Comparison of ENCODE assay signal across 14 cellular contexts in the genomic region with DNA sequence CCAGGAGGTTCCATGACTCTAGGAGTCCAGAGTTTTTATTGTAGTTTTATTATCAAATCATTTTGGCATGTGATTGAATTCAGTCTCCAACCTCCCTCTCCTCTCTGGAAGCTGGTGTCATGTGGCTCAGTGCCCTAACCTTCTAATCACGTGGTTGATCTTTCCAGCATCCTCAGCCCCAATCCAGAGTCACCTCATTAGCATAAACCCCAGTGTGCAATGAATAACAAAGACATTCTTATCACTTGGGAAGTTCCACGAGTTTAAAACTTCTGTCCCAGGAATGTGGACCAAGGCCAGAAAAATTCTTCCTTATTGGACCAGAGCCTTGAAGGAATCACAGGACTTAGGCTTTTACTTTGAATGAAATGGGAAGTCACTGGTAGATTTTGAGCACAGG. TPM values are rescaled to one million over a fixed set of nuclear protein-coding genes. Genes with fewer than 3 reads are reported as not detected.
DNase-seq lines count a peak whose midpoint lies in the region; ATAC-seq and TF ChIP-seq lines count a peak whose summit lies in the region.
"Had no signal": no experiment of that assay in that cellular context is flagged by ENCODE, and none has a peak within 500 bp of the region (broad histone marks: within the 10 kb centered on the region; RNA-seq: fewer than 3 reads in every experiment).

No MANE protein-coding gene starts in this region.

- H3K4me3 ChIP-seq in NT2/D1 (ENCODE audit: insufficient read length, low read depth), result no peak overlapping the region
- H3K4me3 ChIP-seq in fibroblast of pulmonary artery (replicated peaks; ENCODE audit: low read depth, low read length), result no peak overlapping the region
- H3K4me3 ChIP-seq: tibial artery had no signal

- no peaks in the 10 kb centered on the region for H3K27me3 Mint-ChIP-seq in nephron (ENCODE audit: low read depth)
- H3K27me3 Mint-ChIP-seq in activated CD4-positive, alpha-beta memory T cell treated with anti-CD3 and anti-CD28 coated beads, Interleukin-2, amount 10 ng/mL, durations not matched to agents 7 days and 5 days, result peaks cover 9% of the 10 kb centered on the region

- H3K27ac Mint-ChIP-seq in nephron, result peak overlapping the region in 2 of 3 experiments; percentile 37 to 59
- H3K27ac Mint-ChIP-seq in activated CD4-positive, alpha-beta memory T cell treated with anti-CD3 and anti-CD28 coated beads, Interleukin-2, amount 10 ng/mL, durations not matched to agents 7 days and 5 days, result no peak overlapping the region
- H3K27ac Mint-ChIP-seq: CD8-positive, alpha-beta memory T cell; naive thymus-derived CD8-positive, alpha-beta T cell had no signal

- TF ChIP-seq CTCF in C4-2B (conservative IDR thresholded peaks at IDR 0.05) (no peak), fibroblast of pulmonary artery (IDR thresholded peaks at IDR 0.05; ENCODE audit: low read length, missing control alignments) (no peak), nephron (IDR thresholded peaks at IDR 0.05; ENCODE audit: unreplicated experiment in 3 of 3) (no peak)

- H3K36me3 Mint-ChIP-seq in nephron (ENCODE audit: low read depth), result peaks cover 14% of the 10 kb centered on the region
- no peaks in the 10 kb centered on the region for H3K36me3 Mint-ChIP-seq in activated CD4-positive, alpha-beta memory T cell treated with anti-CD3 and anti-CD28 coated beads, Interleukin-2, amount 10 ng/mL, durations not matched to agents 7 days and 5 days (ENCODE audit: low read depth)
- H3K36me3 Mint-ChIP-seq: CD8-positive, alpha-beta memory T cell; naive thymus-derived CD8-positive, alpha-beta T cell had no signal

- no peak for ATAC-seq in HG03521 (IDR thresholded peaks at IDR 0.05; ENCODE audit: unreplicated experiment)
- ATAC-seq: naive thymus-derived CD8-positive, alpha-beta T cell had no signal

- no peaks in the 10 kb centered on the region for H3K9me3 ChIP-seq in NT2/D1 (ENCODE audit: insufficient read depth, low read length)
- H3K9me3 ChIP-seq: tibial artery had no signal

- H3K4me3 Mint-ChIP-seq in nephron, result peak overlapping the region in 1 of 3 experiments; percentile 12
- no peak overlapping the region for H3K4me3 Mint-ChIP-seq in activated CD4-positive, alpha-beta memory T cell treated with anti-CD3 and anti-CD28 coated beads, Interleukin-2, amount 10 ng/mL, durations not matched to agents 7 days and 5 days
- H3K4me3 Mint-ChIP-seq: CD8-positive, alpha-beta memory T cell; naive thymus-derived CD8-positive, alpha-beta T cell had no signal

- H3K27ac ChIP-seq in C4-2B, result peak overlapping the region; percentile 31; the same call in 1 of the 2 replicates
- H3K27ac ChIP-seq: epithelial cell of prostate, tibial artery had no signal

- H3K9ac ChIP-seq in NT2/D1 (ENCODE audit: insufficient read length, low read depth), result no peak overlapping the region

- H3K27me3 ChIP-seq in NT2/D1 (ENCODE audit: insufficient read depth, insufficient read length), result no peaks in the 10 kb centered on the region
- H3K27me3 ChIP-seq: tibial artery had no signal

- POLR2A ChIA-PET in activated CD4-positive, alpha-beta memory T cell treated with anti-CD3 and anti-CD28 coated beads, Interleukin-2, amount 10 ng/mL, durations not matched to agents 7 days and 5 days (lab: Charles Lee), result no interaction called here

- peaks cover 30% of the 10 kb centered on the region for H3K4me1 Mint-ChIP-seq in nephron
- H3K4me1 Mint-ChIP-seq in activated CD4-positive, alpha-beta memory T cell treated with anti-CD3 and anti-CD28 coated beads, Interleukin-2, amount 10 ng/mL, durations not matched to agents 7 days and 5 days, result no peaks in the 10 kb centered on the region
- H3K4me1 Mint-ChIP-seq: CD8-positive, alpha-beta memory T cell; naive thymus-derived CD8-positive, alpha-beta T cell had no signal

- peak; percentile 89 for DNase-seq in NT2/D1 (ENCODE audit: low read depth, low spot score)
- peak; percentile 89 for DNase-seq in fibroblast of pulmonary artery (ENCODE audit: low read depth)
- no peak for DNase-seq in activated CD4-positive, CD25-positive, alpha-beta regulatory T cell (lab: John Stamatoyannopoulos, UW)
- DNase-seq in activated CD4-positive, alpha-beta memory T cell treated with anti-CD3 and anti-CD28 coated beads, Interleukin-2, amount 10 ng/mL, durations not matched to agents 7 days and 5 days, result no peak
- DNase-seq in NCI-H1105 treated with DMSO at 0.1 percent for 48 hours (lab: John Stamatoyannopoulos, UW), result no peak
- DNase-seq: activated naive CD4-positive, alpha-beta T cell treated with anti-CD3 and anti-CD28 coated beads, Interleukin-2, amount 50 U/mL, for 16 hours; CD8-positive, alpha-beta memory T cell; naive thymus-derived CD8-positive, alpha-beta T cell; NCI-H1048; tibial artery had no signal

- peaks cover 26% of the 10 kb centered on the region for H3K4me1 ChIP-seq in NT2/D1 (ENCODE audit: insufficient read depth, insufficient read length)

- CTCF ChIA-PET in activated CD4-positive, alpha-beta memory T cell treated with anti-CD3 and anti-CD28 coated beads, Interleukin-2, amount 10 ng/mL, durations not matched to agents 7 days and 5 days (lab: Charles Lee), result no interaction called here

- H3K36me3 ChIP-seq in NT2/D1 (ENCODE audit: insufficient read depth, insufficient read length, low read length), result peaks cover 65% of the 10 kb centered on the region
- H3K36me3 ChIP-seq: tibial artery had no signal

- no peaks in the 10 kb centered on the region for H3K9me3 Mint-ChIP-seq in nephron
- H3K9me3 Mint-ChIP-seq in activated CD4-positive, alpha-beta memory T cell treated with anti-CD3 and anti-CD28 coated beads, Interleukin-2, amount 10 ng/mL, durations not matched to agents 7 days and 5 days, result no peaks in the 10 kb centered on the region
- H3K9me3 Mint-ChIP-seq: CD8-positive, alpha-beta memory T cell; naive thymus-derived CD8-positive, alpha-beta T cell had no signal

RNA-seq across cellular contexts. Expression of a gene that starts 52.2 kb away (rescaled TPM):
- not detected for total RNA-seq in activated CD4-positive, alpha-beta memory T cell treated with anti-CD3 and anti-CD28 coated beads, Interleukin-2, amount 10 ng/mL, durations not matched to agents 7 days and 5 days
- total RNA-seq: naive thymus-derived CD8-positive, alpha-beta T cell had no signal

Comparison
In these comparisons a context has a peak if more than half of its experiments do, and no peak if none do; other contexts are left out.
1. DNase-seq: peak in NT2/D1 (single experiment) and fibroblast of pulmonary artery (single experiment); none in activated CD4-positive, CD25-positive, alpha-beta regulatory T cell (0 of 4), activated CD4-positive, alpha-beta memory T cell treated with anti-CD3 and anti-CD28 coated beads, Interleukin-2, amount 10 ng/mL, durations not matched to agents 7 days and 5 days (single experiment) and NCI-H1105 treated with DMSO at 0.1 percent for 48 hours (single experiment).